17 cellular contexts compared by ENCODE assay signal in the genomic region with DNA sequence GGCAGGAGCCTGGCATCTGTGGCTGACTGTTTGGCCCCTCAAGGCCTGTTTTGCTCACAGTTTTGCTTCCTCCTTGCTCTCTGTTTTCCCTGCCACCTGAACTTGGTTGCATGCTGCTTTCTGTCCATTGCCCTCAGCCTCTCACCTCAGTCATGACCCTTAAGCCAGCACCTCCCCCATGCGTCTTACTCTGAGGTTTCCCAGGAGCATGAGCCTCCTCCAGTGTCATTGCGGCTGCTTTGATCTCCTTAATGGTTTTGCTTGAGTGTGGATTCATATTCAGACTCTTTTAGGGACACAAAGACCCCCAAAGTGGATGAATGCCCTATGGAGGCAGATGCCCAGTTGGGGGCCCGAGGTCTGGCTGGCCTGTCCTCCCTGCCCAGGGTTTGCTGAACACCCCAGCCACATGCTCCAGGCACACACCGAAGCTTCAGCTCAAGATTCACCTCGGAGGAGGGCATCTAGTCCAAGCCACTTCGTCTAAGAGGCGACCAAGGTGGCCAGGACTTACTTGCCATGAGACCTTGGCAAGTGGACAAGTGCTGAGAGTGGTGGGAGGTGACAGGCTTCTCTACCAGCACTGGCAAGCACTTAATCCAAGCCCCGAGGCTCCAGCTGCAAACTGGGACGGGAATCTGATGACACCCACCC.
"Had no signal": no experiment of that assay in that cellular context is flagged by ENCODE, and none has a peak within 500 bp of the region (broad histone marks: within the 10 kb centered on the region; RNA-seq: fewer than 3 reads in every experiment).

No MANE protein-coding gene starts in this region.

- ATAC-seq: activated naive CD8-positive, alpha-beta T cell treated with anti-CD3 and anti-CD28 coated beads, Interleukin-2, amount 50 U/mL, for 24 hours; left lung; stimulated activated naive B cell treated with anti-CD40 and anti-IgM and Interleukin-4, amounts not matched to agents 10 μg/mL and 1 μg/mL and 100 μg/mL, for 72 hours; T-helper 17 cell had no signal

- H3K4me1 Mint-ChIP-seq: activated naive CD8-positive, alpha-beta T cell treated with anti-CD3 and anti-CD28 coated beads, Interleukin-2, amount 50 U/mL, for 24 hours; T-helper 17 cell had no signal

- H3K36me3 ChIP-seq: left lung, thyroid gland had no signal

- H3K4me1 ChIP-seq: left lung, thyroid gland had no signal

- H3K27ac ChIP-seq: left lung, thyroid gland, VCaP had no signal

- H3K4me3 Mint-ChIP-seq: activated naive CD8-positive, alpha-beta T cell treated with anti-CD3 and anti-CD28 coated beads, Interleukin-2, amount 50 U/mL, for 24 hours; brain; nephron progenitor cell; stimulated activated naive B cell treated with anti-CD40 and anti-IgM and Interleukin-4, amounts not matched to agents 10 μg/mL and 1 μg/mL and 100 μg/mL, for 72 hours; T-helper 17 cell had no signal

- H3K36me3 Mint-ChIP-seq: brain; stimulated activated naive B cell treated with anti-CD40 and anti-IgM and Interleukin-4, amounts not matched to agents 10 μg/mL and 1 μg/mL and 100 μg/mL, for 72 hours had no signal

- H3K9me3 ChIP-seq: left lung, thyroid gland had no signal

- H3K9me3 Mint-ChIP-seq: activated naive CD8-positive, alpha-beta T cell treated with anti-CD3 and anti-CD28 coated beads, Interleukin-2, amount 50 U/mL, for 24 hours; activated T-helper 2 cell treated with anti-CD3 and anti-CD28 coated beads, Interferon-gamma antibody, Interleukin-2, Interleukin-4, amounts not matched to agents 10 μg/mL and 5 μg/mL and 100 μg/mL, durations not matched to agents 14 hours and 24 hours and 36 hours; nephron progenitor cell; stimulated activated naive B cell treated with anti-CD40 and anti-IgM and Interleukin-4, amounts not matched to agents 10 μg/mL and 1 μg/mL and 100 μg/mL, for 72 hours had no signal

- H3K27ac Mint-ChIP-seq: activated naive CD8-positive, alpha-beta T cell treated with anti-CD3 and anti-CD28 coated beads, Interleukin-2, amount 50 U/mL, for 24 hours; activated T-helper 2 cell treated with anti-CD3 and anti-CD28 coated beads, Interferon-gamma antibody, Interleukin-2, Interleukin-4, amounts not matched to agents 10 μg/mL and 5 μg/mL and 100 μg/mL, durations not matched to agents 14 hours and 24 hours and 36 hours; brain; nephron progenitor cell; stimulated activated naive B cell treated with anti-CD40 and anti-IgM and Interleukin-4, amounts not matched to agents 10 μg/mL and 1 μg/mL and 100 μg/mL, for 72 hours; T-helper 17 cell had no signal

- DNase-seq: activated CD4-positive, alpha-beta T cell treated with anti-CD3 and anti-CD28 coated beads, Interleukin-2, amount 50 U/mL, for 1 hour; activated naive CD4-positive, alpha-beta T cell treated with Interleukin-2 at 50 U/mL for 16 hours; activated naive CD8-positive, alpha-beta T cell treated with anti-CD3 and anti-CD28 coated beads, Interleukin-2, amount 50 U/mL, for 24 hours; anterior cingulate cortex; central memory CD4-positive, alpha-beta T cell; foreskin melanocyte; glutamatergic neuron; hippocampal formation; midbrain; nephron progenitor cell; stimulated activated naive B cell treated with anti-CD40 and anti-IgM and Interleukin-4, amounts not matched to agents 10 μg/mL and 1 μg/mL and 100 μg/mL, for 72 hours; T-helper 17 cell; thyroid gland had no signal

- H3K27me3 ChIP-seq: thyroid gland had no signal

- H3K4me3 ChIP-seq: left lung, thyroid gland had no signal
